Comparison of ENCODE assay signal across 27 cellular contexts in the genomic region with DNA sequence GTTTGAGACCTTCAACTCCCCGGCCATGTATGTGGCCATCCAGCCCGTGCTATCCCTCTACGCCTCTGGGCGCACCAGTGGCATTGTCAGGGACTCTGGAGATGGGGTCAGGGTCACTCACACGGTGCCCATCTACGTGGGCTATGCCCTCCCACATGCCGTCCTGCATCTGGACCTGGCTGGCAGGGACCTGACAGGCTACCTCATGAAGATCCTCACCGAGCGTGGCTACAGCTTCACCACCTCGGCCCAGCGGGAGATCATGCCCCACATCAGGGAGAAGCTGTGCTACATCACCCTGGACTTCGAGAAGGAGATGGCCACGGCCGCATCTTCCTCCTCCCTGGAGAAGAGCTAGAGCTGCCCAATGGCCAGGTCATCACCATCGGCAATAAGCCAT. TPM values are rescaled to one million over a fixed set of nuclear protein-coding genes. Genes with fewer than 3 reads are reported as not detected.
"Had no signal": no experiment of that assay in that cellular context is flagged by ENCODE, and none has a peak within 500 bp of the region (broad histone marks: within the 10 kb centered on the region; RNA-seq: fewer than 3 reads in every experiment).

No MANE protein-coding gene starts in this region.

- H3K4me1 ChIP-seq: SJCRH30 had no signal

- H3K4me3 ChIP-seq: MG63, SJCRH30 had no signal

- ATAC-seq: HepG2, Panc1, PC-3, SK-N-SH treated with all-trans-retinoic acid at 6 μM for 48 hours had no signal

- H3K27ac ChIP-seq: RWPE1, SJCRH30 had no signal

- DNase-seq: IMR-90; Karpas-422; KG1; MG63; NCI-H1092; NCI-H1105 treated with DMSO at 0.1 percent for 48 hours; NCI-H1417 treated with DMSO at 0.1 percent for 48 hours; NCI-H146; NCI-H1694 treated with DMSO at 0.1 percent for 48 hours; NCI-H1930; NCI-H2081; NCI-H2107; NCI-H2227 treated with DMSO at 0.1 percent for 48 hours; NCI-H524; NCI-H69; NCI-H774; NK-92 treated with Interleukin-12 subunit alpha and Interleukin-12 subunit beta, amount 100 ng/mL, for 24 hours; PC-3; SHP77 treated with DMSO at 0.1 percent for 48 hours; SJCRH30 had no signal

- H3K36me3 ChIP-seq: MG63, SJCRH30 had no signal

- H3K27me3 ChIP-seq: SJCRH30 had no signal

- H3K9me3 ChIP-seq: MG63, SJCRH30 had no signal

RNA-seq across cellular contexts. Expression of a gene that starts 36.5 kb away (rescaled TPM):
- total RNA-seq: HepG2, HT1080, IMR-90, NCI-H460, OCI-LY7, PC-3, SJCRH30 had no signal
- polyA plus RNA-seq: HepG2, IMR-90 had no signal
